Comparison of ENCODE assay signal across 1 cellular context in the genomic region with DNA sequence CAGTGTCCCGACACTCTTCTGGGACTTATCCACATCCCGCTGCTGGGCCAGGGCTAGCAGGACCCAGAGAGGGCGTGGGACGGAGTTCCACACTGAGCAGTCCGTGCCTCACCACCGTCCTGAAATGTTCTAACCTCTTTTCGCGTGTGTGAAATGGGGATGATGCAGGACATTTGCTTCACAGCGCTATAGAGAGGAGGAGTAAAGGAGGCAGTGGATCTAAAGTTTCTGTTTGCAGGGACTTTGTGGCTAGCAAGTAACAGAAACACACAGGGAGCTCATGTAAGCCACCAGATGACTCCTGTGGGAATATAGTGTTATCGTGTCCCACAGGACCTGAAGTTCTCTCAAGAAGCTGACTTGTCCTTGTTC.
TF ChIP-seq lines count a peak whose summit lies in the region.

No MANE protein-coding gene starts in this region.

TF ChIP-seq in GM12878, 131 proteins besides CTCF, POLR2A, EP300 and RAD21:
- TF ChIP-seq KDM1A (IDR thresholded peaks at IDR 0.05; ENCODE audit: borderline replicate concordance) (no peak), HDGF (IDR thresholded peaks at IDR 0.05) (no peak), ZNF274 (IDR thresholded peaks at IDR 0.05; ENCODE audit: insufficient read depth, insufficient read length) (no peak), IRF4 (IDR thresholded peaks at IDR 0.05; ENCODE audit: low read depth, low read length) (no peak), CHD1 (IDR thresholded peaks at IDR 0.05; ENCODE audit: low read depth, low read length) (no peak), RAD51 (IDR thresholded peaks at IDR 0.05) (no peak), RELB (IDR thresholded peaks at IDR 0.05; ENCODE audit: low read depth) (no peak), JUNB (IDR thresholded peaks at IDR 0.05) (no peak), FOXM1 (IDR thresholded peaks at IDR 0.05; ENCODE audit: low read depth, low read length) (no peak), SMAD1 (IDR thresholded peaks at IDR 0.05; ENCODE audit: low read depth, partially characterized antibody) (no peak), CEBPB (IDR thresholded peaks at IDR 0.05; ENCODE audit: borderline replicate concordance in 1 of 2, low read depth in 2 of 2, low read length in 2 of 2) (no peak), SUPT20H (IDR thresholded peaks at IDR 0.05; ENCODE audit: borderline replicate concordance, control insufficient read depth, low read depth, low read length) (no peak), PAX5 (IDR thresholded peaks at IDR 0.05; ENCODE audit: borderline replicate concordance, low read depth, low read length) (no peak), ATF7 (IDR thresholded peaks at IDR 0.05; ENCODE audit: low read depth) (no peak), ZNF384 (IDR thresholded peaks at IDR 0.05; ENCODE audit: borderline replicate concordance, low read depth, low read length) (no peak), CHD2 (IDR thresholded peaks at IDR 0.05; ENCODE audit: borderline replicate concordance, low read depth, low read length) (no peak)
